8 cellular contexts compared by ENCODE assay signal in the genomic region with DNA sequence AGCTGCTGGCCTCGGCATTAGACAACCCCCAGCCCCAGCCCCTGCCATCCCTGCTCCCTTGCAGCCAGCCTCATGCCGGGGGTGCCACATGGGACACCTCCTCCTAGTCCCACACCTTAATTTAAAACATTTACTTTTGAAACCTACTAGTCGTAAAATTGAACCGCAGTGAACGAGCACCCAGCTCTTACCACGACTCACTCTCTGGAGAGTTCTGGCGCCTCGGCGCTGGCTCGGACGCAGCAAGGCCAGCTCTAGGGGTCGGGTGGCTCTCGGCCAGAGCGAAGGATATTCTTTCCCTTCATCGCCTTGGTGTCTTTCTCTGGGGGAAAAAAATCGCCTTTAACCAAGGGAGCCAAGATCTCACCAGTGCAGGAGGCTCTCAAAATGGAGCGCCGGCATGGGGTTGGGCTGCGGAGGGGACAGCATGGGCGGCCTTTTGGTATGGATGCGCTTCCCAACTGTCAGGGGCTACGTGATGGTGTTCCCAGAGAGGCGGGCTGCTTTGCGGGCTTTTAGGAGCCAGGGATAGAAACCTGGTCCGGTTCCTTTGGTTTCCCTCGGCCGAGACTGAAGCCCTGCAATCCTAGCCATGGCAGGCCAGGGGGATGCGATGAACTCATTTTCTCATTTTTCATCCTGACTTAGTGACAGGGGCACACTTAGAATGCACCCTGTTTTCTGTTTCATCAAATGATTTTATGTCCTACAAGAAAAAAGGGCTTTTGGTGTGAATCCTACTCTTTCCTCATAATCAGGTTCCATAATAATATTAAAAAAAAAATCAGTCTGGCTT. TPM values are rescaled to one million over a fixed set of nuclear protein-coding genes. Genes with fewer than 3 reads are reported as not detected.
DNase-seq lines count a peak whose midpoint lies in the region; ATAC-seq and TF ChIP-seq lines count a peak whose summit lies in the region.

No MANE protein-coding gene starts in this region.

- H3K4me1 Mint-ChIP-seq in Calu3 (ENCODE audit: low read depth, unreplicated experiment) = peaks cover 47% of the 10 kb centered on the region
- H3K4me1 Mint-ChIP-seq in osteocyte (ENCODE audit: unreplicated experiment) = peaks cover 29% of the 10 kb centered on the region

- H3K36me3 ChIP-seq in RWPE2 (ENCODE audit: low read depth) (no peaks in the 10 kb centered on the region), esophagus squamous epithelium (no peaks in the 10 kb centered on the region)

- intact Hi-C loops in Calu3 (cut with micrococcal nuclease; ENCODE audit: unreplicated experiment) = loop anchor here (5.0 kb wide), 1 partner anchor 103 kb away; no protein-coding TSS in a partner anchor
- intact Hi-C loops in esophagus squamous epithelium (cut with DNase I) = loop anchor here (5.0 kb wide), 1 partner anchor 103 kb away; no protein-coding TSS in a partner anchor

- 60 to 68% methylated on average over 21 to 24 of the region's 28 CpGs for WGBS in esophagus squamous epithelium, 2 donors

- H3K4me3 ChIP-seq in RWPE2 (ENCODE audit: severe bottlenecking) (peak overlapping the region; percentile 65), esophagus squamous epithelium (peak overlapping the region; percentile 67 to 90 (median 80))

- peaks cover 6% of the 10 kb centered on the region for H3K4me1 ChIP-seq in RWPE2 (ENCODE audit: insufficient read depth, poor library complexity, severe bottlenecking)
- peaks cover 11 to 55% (median 13%) of the 10 kb centered on the region in 3 donors for H3K4me1 ChIP-seq in esophagus squamous epithelium

- no peak overlapping the region for H3K27ac ChIP-seq in RWPE2 (ENCODE audit: poor library complexity, severe bottlenecking)
- peak overlapping the region in 1 of 4 donors; percentile 81 for H3K27ac ChIP-seq in esophagus squamous epithelium

- peak overlapping the region; percentile 66 for H3K27ac Mint-ChIP-seq in Calu3 (ENCODE audit: unreplicated experiment)
- no peak overlapping the region for H3K27ac Mint-ChIP-seq in osteocyte (ENCODE audit: unreplicated experiment)

- ATAC-seq in RWPE2 (ENCODE audit: low read depth) (no peak), GM19395 (IDR thresholded peaks at IDR 0.05; ENCODE audit: unreplicated experiment) (no peak)

- CTCF ChIA-PET in Calu3 (lab: Charles Lee) = interaction anchor here (1.6 to 5.7 kb wide), 4 partner anchors 34 to 131 kb away, joined by 6 to 41 read pairs (median 7); no protein-coding TSS in a partner anchor

- DNase-seq in Calu3 (no peak), RWPE2 (ENCODE audit: low spot score) (no peak), esophagus squamous epithelium (lab: John Stamatoyannopoulos, UW) (no peak), osteocyte (ENCODE audit: extremely low spot score, unreplicated experiment) (no peak), GM20000 (ENCODE audit: low spot score) (no peak), ureter (ENCODE audit: low spot score) (no peak), iPS-NIHi7 (ENCODE audit: extremely low spot score) (no peak)

- H3K4me3 Mint-ChIP-seq in Calu3 (ENCODE audit: low read depth, unreplicated experiment) = peak overlapping the region; percentile 100
- H3K4me3 Mint-ChIP-seq in osteocyte (ENCODE audit: unreplicated experiment) = peak overlapping the region; percentile 93

- no TSS peak for BruUV-seq in Calu3 (replicated peaks; lab: Mats Ljungman, UMichigan)

- no peaks in the 10 kb centered on the region for H3K9me3 Mint-ChIP-seq in Calu3 (ENCODE audit: low read depth, unreplicated experiment)
- H3K9me3 Mint-ChIP-seq in osteocyte (ENCODE audit: unreplicated experiment) = no peaks in the 10 kb centered on the region

- H3K27me3 ChIP-seq in RWPE2 (ENCODE audit: insufficient read depth, poor library complexity, severe bottlenecking) (no peaks in the 10 kb centered on the region), esophagus squamous epithelium (peaks cover 0 to 7% (median 0%) of the 10 kb centered on the region in 4 donors)

- no peak for TF ChIP-seq POLR2A in esophagus squamous epithelium (IDR thresholded peaks at IDR 0.05)

- no peaks in the 10 kb centered on the region for H3K27me3 Mint-ChIP-seq in Calu3 (ENCODE audit: unreplicated experiment)
- no peaks in the 10 kb centered on the region for H3K27me3 Mint-ChIP-seq in osteocyte (ENCODE audit: unreplicated experiment)

- H3K36me3 Mint-ChIP-seq in Calu3 (ENCODE audit: insufficient read depth, unreplicated experiment) = peaks cover 19% of the 10 kb centered on the region
- H3K36me3 Mint-ChIP-seq in osteocyte (ENCODE audit: unreplicated experiment) = no peaks in the 10 kb centered on the region

- TF ChIP-seq CTCF in Calu3 (IDR thresholded peaks at IDR 0.05; ENCODE audit: unreplicated experiment) (no peak), RWPE2 (IDR thresholded peaks at IDR 0.05; ENCODE audit: poor library complexity, severe bottlenecking) (no peak), esophagus squamous epithelium (IDR thresholded peaks at IDR 0.05) (no peak), osteocyte (IDR thresholded peaks at IDR 0.05) (no peak), GM20000 (IDR thresholded peaks at IDR 0.05; ENCODE audit: extremely low read depth, missing control alignments) (no peak)

- H3K9me3 ChIP-seq in RWPE2 (ENCODE audit: severe bottlenecking) (no peaks in the 10 kb centered on the region), esophagus squamous epithelium (no peaks in the 10 kb centered on the region)

RNA-seq across cellular contexts. Expression of a gene that starts 2.0 kb away (rescaled TPM):
- total RNA-seq in Calu3 (2022) (34.0 and 35.1 TPM in 2 replicates), esophagus squamous epithelium (10 to 100 TPM; 13.2 to 26.4 (median 20.5) TPM), osteocyte (56.8 and 57.8 TPM in 2 replicates), ureter (17.5 TPM)
